Comparison of ENCODE assay signal across 1 cellular context in the genomic region with DNA sequence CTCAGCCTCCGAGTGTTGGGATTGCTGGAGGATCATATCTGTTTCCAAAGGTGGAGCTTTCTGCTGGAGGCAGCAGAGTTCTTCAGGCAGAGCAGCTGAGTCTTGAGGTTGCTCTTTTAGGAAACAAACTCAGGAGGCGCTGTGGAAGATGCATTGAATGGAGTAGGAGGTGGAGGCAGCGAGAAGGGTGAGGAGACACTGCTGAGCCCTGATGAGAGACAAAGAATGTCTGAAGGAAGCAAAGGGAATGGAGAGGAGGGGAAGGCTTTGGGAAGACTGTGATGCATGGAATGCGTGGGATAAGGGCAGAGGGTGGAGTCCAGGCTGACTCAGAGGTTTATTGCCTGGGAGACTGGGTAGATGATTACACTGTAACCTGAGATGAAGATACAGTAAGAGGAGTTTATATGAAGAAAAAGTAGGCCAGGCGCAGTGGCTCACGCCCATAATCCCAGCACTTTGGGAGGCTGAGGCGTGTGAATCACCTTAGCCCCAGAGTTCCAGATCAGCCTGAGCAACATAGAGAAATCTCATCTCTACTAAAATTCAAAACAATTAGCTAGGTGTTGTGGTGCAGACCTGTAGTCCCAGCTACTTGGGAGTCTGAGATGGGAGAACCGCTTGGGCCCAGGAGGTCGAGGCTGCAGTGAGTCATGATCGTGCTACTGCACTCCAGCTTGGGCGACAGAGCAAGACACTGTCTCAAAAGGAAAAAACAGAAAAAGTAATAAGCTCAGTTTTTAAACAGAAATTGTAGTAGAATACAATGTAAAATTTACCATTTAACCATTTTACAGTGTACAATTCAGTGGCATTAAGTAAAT.
TF ChIP-seq lines count a peak whose summit lies in the region.

No MANE protein-coding gene starts in this region.

TF ChIP-seq in WTC11, 78 proteins besides CTCF, POLR2A, EP300 and RAD21 (continued from another document):
- TF ChIP-seq, protein P1, sequence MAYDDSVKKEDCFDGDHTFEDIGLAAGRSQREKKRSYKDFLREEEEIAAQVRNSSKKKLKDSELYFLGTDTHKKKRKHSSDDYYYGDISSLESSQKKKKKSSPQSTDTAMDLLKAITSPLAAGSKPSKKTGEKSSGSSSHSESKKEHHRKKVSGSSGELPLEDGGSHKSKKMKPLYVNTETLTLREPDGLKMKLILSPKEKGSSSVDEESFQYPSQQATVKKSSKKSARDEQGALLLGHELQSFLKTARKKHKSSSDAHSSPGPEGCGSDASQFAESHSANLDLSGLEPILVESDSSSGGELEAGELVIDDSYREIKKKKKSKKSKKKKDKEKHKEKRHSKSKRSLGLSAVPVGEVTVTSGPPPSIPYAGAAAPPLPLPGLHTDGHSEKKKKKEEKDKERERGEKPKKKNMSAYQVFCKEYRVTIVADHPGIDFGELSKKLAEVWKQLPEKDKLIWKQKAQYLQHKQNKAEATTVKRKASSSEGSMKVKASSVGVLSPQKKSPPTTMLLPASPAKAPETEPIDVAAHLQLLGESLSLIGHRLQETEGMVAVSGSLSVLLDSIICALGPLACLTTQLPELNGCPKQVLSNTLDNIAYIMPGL (CRISPR knock-in tag; IDR thresholded peaks at IDR 0.05) = no peak
- no peak for TF ChIP-seq ETV6 (CRISPR knock-in tag; IDR thresholded peaks at IDR 0.05)
- no peak for TF ChIP-seq ZNF281 (CRISPR knock-in tag; IDR thresholded peaks at IDR 0.05)
- no peak for TF ChIP-seq ZBTB43 (CRISPR knock-in tag; IDR thresholded peaks at IDR 0.05)
- TF ChIP-seq ZNF138 (CRISPR knock-in tag; conservative IDR thresholded peaks at IDR 0.05) = no peak
- TF ChIP-seq MYBL2 (CRISPR knock-in tag; IDR thresholded peaks at IDR 0.05) = no peak
- TF ChIP-seq FOXJ3 (CRISPR knock-in tag; IDR thresholded peaks at IDR 0.05; ENCODE audit: borderline replicate concordance) = no peak
- no peak for TF ChIP-seq ZNF263 (CRISPR knock-in tag; IDR thresholded peaks at IDR 0.05; ENCODE audit: low read depth)
